In the genomic region with DNA sequence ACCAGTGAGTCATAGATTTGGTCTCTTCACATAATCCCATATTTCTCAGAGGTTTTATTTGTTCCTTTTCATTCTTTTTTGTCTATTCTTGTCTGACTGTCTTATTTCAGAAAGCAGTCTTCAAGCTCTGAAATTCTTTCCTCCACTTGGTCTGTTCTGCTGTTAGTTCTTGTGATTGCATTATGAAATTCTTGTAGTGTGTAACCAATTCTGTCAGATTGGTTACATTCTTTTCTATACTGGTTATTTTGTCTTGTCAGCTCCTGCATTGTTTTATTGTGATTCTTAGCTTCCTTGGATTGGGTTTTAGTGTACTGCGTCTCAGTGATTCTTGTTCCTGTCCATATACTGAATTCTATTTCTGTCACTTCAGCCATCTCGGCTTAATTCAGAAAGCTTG, we compare ENCODE assay signal across 18 cellular contexts.
"Had no signal": no experiment of that assay in that cellular context is flagged by ENCODE, and none has a peak within 500 bp of the region (broad histone marks: within the 10 kb centered on the region; RNA-seq: fewer than 3 reads in every experiment).

No MANE protein-coding gene starts in this region.

- H3K4me1 ChIP-seq: pancreas, uterus had no signal

- H3K36me3 ChIP-seq: brain microvascular endothelial cell, pancreas, stomach, thyroid gland, uterus had no signal

- H3K27me3 ChIP-seq: brain microvascular endothelial cell, neural progenitor cell, pancreas, stomach, thyroid gland, uterus had no signal

- DNase-seq: activated CD8-positive, alpha-beta memory T cell treated with anti-CD3 and anti-CD28 coated beads for 24 hours; activated naive CD4-positive, alpha-beta T cell treated with anti-CD3 and anti-CD28 coated beads for 36 hours; amygdala; brain microvascular endothelial cell; hippocampal formation; kidney glomerular epithelial cell; pancreas; stomach; T-helper 17 cell; thyroid gland; uterus had no signal

- H3K27ac ChIP-seq: brain microvascular endothelial cell, neural progenitor cell, pancreas, skin epidermis, stomach, thyroid gland, uterus had no signal

- H3K9me3 ChIP-seq: pancreas, thyroid gland, uterus had no signal

- H3K27me3 Mint-ChIP-seq: activated CD4-positive, alpha-beta T cell treated with anti-CD3 and anti-CD28 coated beads, Interleukin-2, amount 10 ng/mL, durations not matched to agents 24 days and 14 days; activated T-helper 17 cell treated with anti-CD3 and anti-CD28 coated beads, Interleukin-2, amount 50 U/mL, for 72 hours; T-helper 17 cell had no signal

- H3K4me3 ChIP-seq: neural progenitor cell, pancreas, skin epidermis, stomach, thyroid gland, uterus had no signal

- ATAC-seq: activated T-helper 17 cell treated with anti-CD3 and anti-CD28 coated beads, Interleukin-2, amount 50 U/mL, for 72 hours; esophagus mucosa; pancreas; T-helper 17 cell; WTC11 had no signal

- H3K27ac Mint-ChIP-seq: activated CD4-positive, alpha-beta T cell treated with anti-CD3 and anti-CD28 coated beads, Interleukin-2, amount 10 ng/mL, durations not matched to agents 24 days and 14 days; activated naive CD4-positive, alpha-beta T cell treated with anti-CD3 and anti-CD28 coated beads for 36 hours; activated T-helper 17 cell treated with anti-CD3 and anti-CD28 coated beads, Interleukin-2, amount 50 U/mL, for 72 hours; mesothelial cell of epicardium; neural progenitor cell; T-helper 17 cell; WTC11 had no signal

- H3K4me3 Mint-ChIP-seq: activated CD4-positive, alpha-beta T cell treated with anti-CD3 and anti-CD28 coated beads, Interleukin-2, amount 10 ng/mL, durations not matched to agents 24 days and 14 days; activated naive CD4-positive, alpha-beta T cell treated with anti-CD3 and anti-CD28 coated beads for 36 hours; activated T-helper 17 cell treated with anti-CD3 and anti-CD28 coated beads, Interleukin-2, amount 50 U/mL, for 72 hours; mesothelial cell of epicardium; neural progenitor cell; T-helper 17 cell; WTC11 had no signal
